In genomic region chr2:167135691-167136090, GRCh38 we compare ENCODE assay signal across 19 cellular contexts.
A peak's percentile ranks its signal among the peaks of the same experiment; 100 is the strongest.
DNase-seq lines count a peak whose midpoint lies in the region; ATAC-seq and TF ChIP-seq lines count a peak whose summit lies in the region.
"Had no signal": no experiment of that assay in that cellular context is flagged by ENCODE, and none has a peak within 500 bp of the region (broad histone marks: within the 10 kb centered on the region; RNA-seq: fewer than 3 reads in every experiment).

No MANE protein-coding gene starts in this region.

- no peak overlapping the region for H3K4me3 Mint-ChIP-seq in activated CD4-positive, alpha-beta T cell treated with anti-CD3 and anti-CD28 coated beads for 36 hours
- no peak overlapping the region for H3K4me3 Mint-ChIP-seq in activated CD4-positive, alpha-beta T cell treated with anti-CD3 and anti-CD28 coated beads, Interleukin-2, amount 10 ng/mL, durations not matched to agents 7 days and 5 days
- H3K4me3 Mint-ChIP-seq in stimulated activated effector memory CD8-positive, alpha-beta T cell treated with anti-CD3 and anti-CD28 coated beads, Interleukin-12 subunit alpha, Interleukin-12 subunit beta, amount 100 ng/mL, for 72 hours: no peak overlapping the region
- H3K4me3 Mint-ChIP-seq in natural killer cell treated with Interleukin-12 subunit alpha and Interleukin-12 subunit beta and Interleukin-15 and Interleukin-18, amount 100 ng/mL, for 72 hours: no peak overlapping the region
- H3K4me3 Mint-ChIP-seq: endodermal cell; T-helper 2 cell treated with Interferon-gamma antibody and Interleukin-4, amounts not matched to agents 5 μg/mL and 100 μg/mL, for 36 hours had no signal

- intact Hi-C loops in activated CD4-positive, alpha-beta T cell treated with anti-CD3 and anti-CD28 coated beads for 36 hours (cut with DNase I, micrococcal nuclease): no loop called here
- intact Hi-C loops in PC-3 (cut with micrococcal nuclease): loop anchor here (2.0 kb wide), 3 partner anchors 17 to 77 kb away; no protein-coding TSS in a partner anchor

- peak; percentile 7 for DNase-seq in activated CD4-positive, alpha-beta T cell treated with anti-CD3 and anti-CD28 coated beads for 36 hours
- DNase-seq in activated CD4-positive, alpha-beta T cell treated with anti-CD3 and anti-CD28 coated beads, Interleukin-2, amount 10 ng/mL, durations not matched to agents 7 days and 5 days: no peak
- DNase-seq in PC-3 (no peak), fibroblast of mammary gland (ENCODE audit: low read depth) (peak; percentile 44)
- DNase-seq in stimulated activated effector memory CD8-positive, alpha-beta T cell treated with anti-CD3 and anti-CD28 coated beads, Interleukin-12 subunit alpha, Interleukin-12 subunit beta, amount 100 ng/mL, for 72 hours (ENCODE audit: low spot score in 2 of 2): no peak
- no peak for DNase-seq in natural killer cell treated with Interleukin-12 subunit alpha and Interleukin-12 subunit beta and Interleukin-15 and Interleukin-18, amount 100 ng/mL, for 72 hours (ENCODE audit: low spot score)
- DNase-seq: ACHN; activated CD4-positive, alpha-beta T cell treated with anti-CD3 and anti-CD28 coated beads, Interleukin-2, amount 50 U/mL, for 4 hours; central memory CD4-positive, alpha-beta T cell; COR-L47; endodermal cell; mesenchymal stem cell; NCI-H1417; nucleus accumbens had no signal

- H3F3A ChIP-seq in PC-3 (ENCODE audit: low read length, unreplicated experiment): peaks cover 17% of the 10 kb centered on the region

- no peaks in the 10 kb centered on the region for H3K9me3 ChIP-seq in PC-3 (ENCODE audit: low read length)
- no peaks in the 10 kb centered on the region for H3K9me3 ChIP-seq in skeletal muscle satellite cell (replicated peaks; ENCODE audit: low read length)
- H3K9me3 ChIP-seq: tibial nerve had no signal

- H3K9me3 Mint-ChIP-seq in activated CD4-positive, alpha-beta T cell treated with anti-CD3 and anti-CD28 coated beads for 36 hours (ENCODE audit: low read depth): no peaks in the 10 kb centered on the region
- H3K9me3 Mint-ChIP-seq in activated CD4-positive, alpha-beta T cell treated with anti-CD3 and anti-CD28 coated beads, Interleukin-2, amount 10 ng/mL, durations not matched to agents 7 days and 5 days: no peaks in the 10 kb centered on the region
- no peaks in the 10 kb centered on the region for H3K9me3 Mint-ChIP-seq in stimulated activated effector memory CD8-positive, alpha-beta T cell treated with anti-CD3 and anti-CD28 coated beads, Interleukin-12 subunit alpha, Interleukin-12 subunit beta, amount 100 ng/mL, for 72 hours
- H3K9me3 Mint-ChIP-seq in natural killer cell treated with Interleukin-12 subunit alpha and Interleukin-12 subunit beta and Interleukin-15 and Interleukin-18, amount 100 ng/mL, for 72 hours: peaks cover 3% of the 10 kb centered on the region
- H3K9me3 Mint-ChIP-seq: endodermal cell; T-helper 2 cell treated with Interferon-gamma antibody and Interleukin-4, amounts not matched to agents 5 μg/mL and 100 μg/mL, for 36 hours had no signal

- H3K27me3 ChIP-seq in PC-3 (ENCODE audit: low read length) (no peaks in the 10 kb centered on the region), skeletal muscle satellite cell (ENCODE audit: control insufficient read depth, insufficient read depth, low read length) (no peaks in the 10 kb centered on the region)
- H3K27me3 ChIP-seq: tibial nerve had no signal

- H3K36me3 ChIP-seq in PC-3 (ENCODE audit: low read depth, low read length) (no peaks in the 10 kb centered on the region), skeletal muscle satellite cell (ENCODE audit: insufficient read depth, low read length) (no peaks in the 10 kb centered on the region)
- H3K36me3 ChIP-seq: tibial nerve had no signal

- peak overlapping the region; percentile 60 for H2AFZ ChIP-seq in PC-3 (ENCODE audit: low read length)

- H3K9me2 ChIP-seq in PC-3 (replicated peaks; ENCODE audit: low read length): no peaks in the 10 kb centered on the region

- ATAC-seq in activated CD4-positive, alpha-beta T cell treated with anti-CD3 and anti-CD28 coated beads for 36 hours: no peak
- no peak for ATAC-seq in PC-3
- ATAC-seq in stimulated activated effector memory CD8-positive, alpha-beta T cell treated with anti-CD3 and anti-CD28 coated beads, Interleukin-12 subunit alpha, Interleukin-12 subunit beta, amount 100 ng/mL, for 72 hours: no peak
- ATAC-seq in HG02970 (IDR thresholded peaks at IDR 0.05; ENCODE audit: low FRiP score, unreplicated experiment): no peak
- ATAC-seq in natural killer cell treated with Interleukin-12 subunit alpha and Interleukin-12 subunit beta and Interleukin-15 and Interleukin-18, amount 100 ng/mL, for 72 hours: no peak
- ATAC-seq: Right ventricle myocardium inferior had no signal

- H3K79me2 ChIP-seq in PC-3 (ENCODE audit: low read length): no peaks in the 10 kb centered on the region

- H3K27ac ChIP-seq in PC-3 (ENCODE audit: low read length): peak overlapping the region; percentile 94
- H3K27ac ChIP-seq: tibial nerve had no signal

- H3K4me1 ChIP-seq in PC-3 (ENCODE audit: insufficient read depth, low read length) (peaks cover 66% of the 10 kb centered on the region), skeletal muscle satellite cell (ENCODE audit: control insufficient read depth, insufficient read depth, low read length) (peaks cover 48% of the 10 kb centered on the region)

- no TSS peak for BruUV-seq in PC-3 (replicated peaks; lab: Mats Ljungman, UMichigan)

- TF ChIP-seq CTCF in PC-3 (conservative IDR thresholded peaks at IDR 0.05; ENCODE audit: low read depth, low read length) (no peak), fibroblast of mammary gland (conservative IDR thresholded peaks at IDR 0.05; ENCODE audit: control insufficient read depth, insufficient read depth, low read depth, low read length) (no peak)

- no peaks in the 10 kb centered on the region for H4K20me1 ChIP-seq in PC-3 (ENCODE audit: low read length)

- no peaks in the 10 kb centered on the region for H3K36me3 Mint-ChIP-seq in activated CD4-positive, alpha-beta T cell treated with anti-CD3 and anti-CD28 coated beads for 36 hours (ENCODE audit: low read depth)
- H3K36me3 Mint-ChIP-seq in activated CD4-positive, alpha-beta T cell treated with anti-CD3 and anti-CD28 coated beads, Interleukin-2, amount 10 ng/mL, durations not matched to agents 7 days and 5 days (ENCODE audit: low read depth): no peaks in the 10 kb centered on the region
- no peaks in the 10 kb centered on the region for H3K36me3 Mint-ChIP-seq in stimulated activated effector memory CD8-positive, alpha-beta T cell treated with anti-CD3 and anti-CD28 coated beads, Interleukin-12 subunit alpha, Interleukin-12 subunit beta, amount 100 ng/mL, for 72 hours
- no peaks in the 10 kb centered on the region for H3K36me3 Mint-ChIP-seq in natural killer cell treated with Interleukin-12 subunit alpha and Interleukin-12 subunit beta and Interleukin-15 and Interleukin-18, amount 100 ng/mL, for 72 hours

- H3K27me3 Mint-ChIP-seq in activated CD4-positive, alpha-beta T cell treated with anti-CD3 and anti-CD28 coated beads for 36 hours: no peaks in the 10 kb centered on the region
- H3K27me3 Mint-ChIP-seq in activated CD4-positive, alpha-beta T cell treated with anti-CD3 and anti-CD28 coated beads, Interleukin-2, amount 10 ng/mL, durations not matched to agents 7 days and 5 days: no peaks in the 10 kb centered on the region
- no peaks in the 10 kb centered on the region for H3K27me3 Mint-ChIP-seq in natural killer cell treated with Interleukin-12 subunit alpha and Interleukin-12 subunit beta and Interleukin-15 and Interleukin-18, amount 100 ng/mL, for 72 hours

- H3K4me3 ChIP-seq in PC-3 (ENCODE audit: low read length): no peak overlapping the region
- H3K4me3 ChIP-seq in fibroblast of mammary gland (ENCODE audit: control insufficient read depth, low read depth, low read length): no peak overlapping the region
- H3K4me3 ChIP-seq in skeletal muscle satellite cell (ENCODE audit: low read length): no peak overlapping the region
- H3K4me3 ChIP-seq: tibial nerve had no signal

- peak overlapping the region; percentile 35 for H3K9ac ChIP-seq in PC-3 (ENCODE audit: low read length)
- H3K9ac ChIP-seq in skeletal muscle satellite cell (ENCODE audit: low read depth, low read length): peak overlapping the region; percentile 7

- POLR2A ChIA-PET in activated CD4-positive, alpha-beta T cell treated with anti-CD3 and anti-CD28 coated beads for 36 hours (lab: Charles Lee): no interaction called here
- POLR2A ChIA-PET in activated CD4-positive, alpha-beta T cell treated with anti-CD3 and anti-CD28 coated beads, Interleukin-2, amount 10 ng/mL, durations not matched to agents 7 days and 5 days (lab: Charles Lee): no interaction called here
- POLR2A ChIA-PET in PC-3 (lab: Charles Lee; ENCODE audit: unreplicated experiment): no interaction called here

- H3K4me2 ChIP-seq in PC-3 (ENCODE audit: low read length) (peak overlapping the region; percentile 59), skeletal muscle satellite cell (ENCODE audit: low read length) (peak overlapping the region; percentile 46)

- no peaks in the 10 kb centered on the region for H3K4me1 Mint-ChIP-seq in activated CD4-positive, alpha-beta T cell treated with anti-CD3 and anti-CD28 coated beads for 36 hours
- peaks cover 6% of the 10 kb centered on the region for H3K4me1 Mint-ChIP-seq in activated CD4-positive, alpha-beta T cell treated with anti-CD3 and anti-CD28 coated beads, Interleukin-2, amount 10 ng/mL, durations not matched to agents 7 days and 5 days
- no peaks in the 10 kb centered on the region for H3K4me1 Mint-ChIP-seq in stimulated activated effector memory CD8-positive, alpha-beta T cell treated with anti-CD3 and anti-CD28 coated beads, Interleukin-12 subunit alpha, Interleukin-12 subunit beta, amount 100 ng/mL, for 72 hours
- no peaks in the 10 kb centered on the region for H3K4me1 Mint-ChIP-seq in natural killer cell treated with Interleukin-12 subunit alpha and Interleukin-12 subunit beta and Interleukin-15 and Interleukin-18, amount 100 ng/mL, for 72 hours (ENCODE audit: low read depth in 2 of 2)
- H3K4me1 Mint-ChIP-seq: endodermal cell had no signal

- H3K27ac Mint-ChIP-seq in activated CD4-positive, alpha-beta T cell treated with anti-CD3 and anti-CD28 coated beads for 36 hours: no peak overlapping the region
- no peak overlapping the region for H3K27ac Mint-ChIP-seq in activated CD4-positive, alpha-beta T cell treated with anti-CD3 and anti-CD28 coated beads, Interleukin-2, amount 10 ng/mL, durations not matched to agents 7 days and 5 days
- H3K27ac Mint-ChIP-seq in stimulated activated effector memory CD8-positive, alpha-beta T cell treated with anti-CD3 and anti-CD28 coated beads, Interleukin-12 subunit alpha, Interleukin-12 subunit beta, amount 100 ng/mL, for 72 hours: no peak overlapping the region
- no peak overlapping the region for H3K27ac Mint-ChIP-seq in natural killer cell treated with Interleukin-12 subunit alpha and Interleukin-12 subunit beta and Interleukin-15 and Interleukin-18, amount 100 ng/mL, for 72 hours
- H3K27ac Mint-ChIP-seq: endodermal cell; T-helper 2 cell treated with Interferon-gamma antibody and Interleukin-4, amounts not matched to agents 5 μg/mL and 100 μg/mL, for 36 hours had no signal

- CTCF ChIA-PET in activated CD4-positive, alpha-beta T cell treated with anti-CD3 and anti-CD28 coated beads for 36 hours (lab: Charles Lee): no interaction called here
- CTCF ChIA-PET in activated CD4-positive, alpha-beta T cell treated with anti-CD3 and anti-CD28 coated beads, Interleukin-2, amount 10 ng/mL, durations not matched to agents 7 days and 5 days (lab: Charles Lee): no interaction called here
- CTCF ChIA-PET in PC-3 (lab: Charles Lee): no interaction called here

Comparison
In these comparisons a context has a peak if more than half of its experiments do, and no peak if none do; other contexts are left out.
1. DNase-seq: peak in activated CD4-positive, alpha-beta T cell treated with anti-CD3 and anti-CD28 coated beads for 36 hours (single experiment) and fibroblast of mammary gland (single experiment); none in activated CD4-positive, alpha-beta T cell treated with anti-CD3 and anti-CD28 coated beads, Interleukin-2, amount 10 ng/mL, durations not matched to agents 7 days and 5 days (single experiment), PC-3 (single experiment), stimulated activated effector memory CD8-positive, alpha-beta T cell treated with anti-CD3 and anti-CD28 coated beads, Interleukin-12 subunit alpha, Interleukin-12 subunit beta, amount 100 ng/mL, for 72 hours (0 of 2) and natural killer cell treated with Interleukin-12 subunit alpha and Interleukin-12 subunit beta and Interleukin-15 and Interleukin-18, amount 100 ng/mL, for 72 hours (single experiment).